ENCODE assay signal across 8 cellular contexts in genomic region chr15:25670025-25670554, GRCh38.
DNase-seq lines count a peak whose midpoint lies in the region; ATAC-seq and TF ChIP-seq lines count a peak whose summit lies in the region.

No MANE protein-coding gene starts in this region.

- peaks cover 63% of the 10 kb centered on the region for H3K4me1 Mint-ChIP-seq in brain

- H3K23ac ChIP-seq in IMR-90 (ENCODE audit: low read depth, low read length) = no peak overlapping the region

- no peaks in the 10 kb centered on the region for H3K36me3 Mint-ChIP-seq in brain

- no peaks in the 10 kb centered on the region for H3K9me3 Mint-ChIP-seq in brain

- H3K9me3 ChIP-seq in IMR-90 (ENCODE audit: control insufficient read depth, insufficient read depth, low read length) = no peaks in the 10 kb centered on the region
- no peaks in the 10 kb centered on the region for H3K9me3 ChIP-seq in iPS-18a (ENCODE audit: control insufficient read depth, low read depth, low read length)
- H3K9me3 ChIP-seq in smooth muscle cell (replicated peaks; ENCODE audit: low read depth) = no peaks in the 10 kb centered on the region
- H3K9me3 ChIP-seq in Peyer's patch = peaks cover 0 to 4% (median 0%) of the 10 kb centered on the region in 4 donors

- H2BK15ac ChIP-seq in IMR-90 (ENCODE audit: low read depth, low read length) = no peak overlapping the region

- H2BK120ac ChIP-seq in IMR-90 (ENCODE audit: low read depth, low read length) = no peak overlapping the region

- intact Hi-C loops in IMR-90 (cut with micrococcal nuclease) = no loop called here

- no peak overlapping the region for H2AK9ac ChIP-seq in IMR-90 (replicated peaks; ENCODE audit: low read depth, low read length, poor library complexity)

- no peak for TF ChIP-seq RAD21 in IMR-90 (IDR thresholded peaks at IDR 0.05; ENCODE audit: low read length)

- H3K27me3 ChIP-seq in IMR-90 (ENCODE audit: control insufficient read depth, insufficient read depth, low read length) (no peaks in the 10 kb centered on the region; the same call in 1 of the 2 replicates), iPS-18a (ENCODE audit: control insufficient read depth, insufficient read depth, low read length) (no peaks in the 10 kb centered on the region), smooth muscle cell (ENCODE audit: low read depth) (no peaks in the 10 kb centered on the region), Peyer's patch (no peaks in the 10 kb centered on the region)

- H3K27ac Mint-ChIP-seq in brain = peak overlapping the region; percentile 89 to 99 (median 97)

- no peak overlapping the region for H3K18ac ChIP-seq in IMR-90 (ENCODE audit: low read depth, low read length)

- no peaks in the 10 kb centered on the region for H3K79me1 ChIP-seq in IMR-90 (ENCODE audit: low read depth in 1 of 2, low read length in 2 of 2)

- no peak overlapping the region for H3K4ac ChIP-seq in IMR-90 (ENCODE audit: low read depth, low read length)

- H4K5ac ChIP-seq in IMR-90 (ENCODE audit: low read depth, low read length) = no peak overlapping the region

- no peaks in the 10 kb centered on the region for H3K79me2 ChIP-seq in smooth muscle cell (ENCODE audit: low read depth)

- DNase-seq in IMR-90 (peak; percentile 76), smooth muscle cell (lab: John Stamatoyannopoulos, UW; ENCODE audit: unreplicated experiment) (peak; percentile 45), NK-92 (lab: John Stamatoyannopoulos, UW; ENCODE audit: unreplicated experiment) (no peak), Peyer's patch (no peak)

- H3K9ac ChIP-seq in IMR-90 (ENCODE audit: low read depth, low read length) (no peak overlapping the region), iPS-18a (ENCODE audit: low read length) (peak overlapping the region; percentile 54), smooth muscle cell (ENCODE audit: low read depth) (peak overlapping the region; percentile 7)

- POLR2A ChIA-PET in IMR-90 (lab: Charles Lee; ENCODE audit: unreplicated experiment) = no interaction called here

- in situ Hi-C loops in IMR-90 (cut with MboI; ENCODE audit: low sequenced_read_pairs) = no loop called here

- dilution Hi-C loops in IMR-90 (cut with HindIII; ENCODE audit: low sequenced_read_pairs, unreplicated experiment) = no loop called here

- peak; percentile 90 for ATAC-seq in IMR-90 (ENCODE audit: low read depth)
- ATAC-seq in GM18505 (IDR thresholded peaks at IDR 0.05; ENCODE audit: unreplicated experiment) = no peak
- no peak for ATAC-seq in HG03342 (IDR thresholded peaks at IDR 0.05; ENCODE audit: unreplicated experiment)

- peaks cover 2% of the 10 kb centered on the region; the same call in 1 of the 2 replicates for H3K9me1 ChIP-seq in IMR-90 (ENCODE audit: insufficient read depth, low read length)

- no peak overlapping the region for H4K91ac ChIP-seq in IMR-90 (ENCODE audit: insufficient read depth, low read depth, low read length)

- CTCF ChIA-PET in IMR-90 (lab: Yijun Ruan, JAX) = interaction anchor here (0.6 kb wide), 1 partner anchor 40 kb away, joined by 3 read pairs; no protein-coding TSS in a partner anchor

- TF ChIP-seq CTCF in IMR-90 (conservative IDR thresholded peaks at IDR 0.05; ENCODE audit: low read depth, low read length) (no peak), brain (conservative IDR thresholded peaks at IDR 0.05) (no peak), smooth muscle cell (IDR thresholded peaks at IDR 0.05; ENCODE audit: borderline replicate concordance, insufficient read depth, poor library complexity, severe bottlenecking) (no peak), Peyer's patch (IDR thresholded peaks at IDR 0.05) (no peak)

- H3K27me3 Mint-ChIP-seq in brain = no peaks in the 10 kb centered on the region

- H4K20me1 ChIP-seq in IMR-90 (ENCODE audit: insufficient read depth, low read length) (no peaks in the 10 kb centered on the region), smooth muscle cell (ENCODE audit: low read depth) (no peaks in the 10 kb centered on the region)

- H3K4me1 ChIP-seq in IMR-90 (ENCODE audit: control insufficient read depth, insufficient read depth, low read length) = peaks cover 2% of the 10 kb centered on the region; the same call in 1 of the 2 replicates
- H3K4me1 ChIP-seq in iPS-18a (ENCODE audit: control insufficient read depth, low read depth, low read length) = peaks cover 25% of the 10 kb centered on the region
- H3K4me1 ChIP-seq in smooth muscle cell (ENCODE audit: low read depth) = peaks cover 28% of the 10 kb centered on the region
- peaks cover 0 to 12% (median 0%) of the 10 kb centered on the region in 4 donors for H3K4me1 ChIP-seq in Peyer's patch

- TF ChIP-seq POLR2A in IMR-90 (IDR thresholded peaks at IDR 0.05; ENCODE audit: low read depth, low read length) (0 out of 2 replicates have a peak, but pooled peaks have one; percentile 4), GM18505 (IDR thresholded peaks at IDR 0.05; ENCODE audit: borderline replicate concordance, extremely low read depth, insufficient read depth, insufficient read length) (no peak), Peyer's patch (IDR thresholded peaks at IDR 0.05) (no peak)

- H3K4me2 ChIP-seq in IMR-90 (ENCODE audit: low read depth, low read length) = peak overlapping the region; percentile 63
- peak overlapping the region; percentile 85 for H3K4me2 ChIP-seq in smooth muscle cell

- no peak overlapping the region for H4K8ac ChIP-seq in IMR-90 (ENCODE audit: low read depth in 2 of 2, low read length in 2 of 2)

- WGBS in IMR-90 (ENCODE audit: extremely low coverage in 2 of 2, insufficient read length in 1 of 2), 2 experiments = no CpG with 5 or more reads among the region's 15 CpGs
- 2% methylated on average over 15 of the region's 15 CpGs for WGBS in smooth muscle cell (ENCODE audit: low lambda C conversion rate)

- H3K27ac ChIP-seq in IMR-90 (ENCODE audit: insufficient read depth, low read length) = no peak overlapping the region
- peak overlapping the region; percentile 40 for H3K27ac ChIP-seq in iPS-18a (ENCODE audit: low read length)
- H3K27ac ChIP-seq in smooth muscle cell (ENCODE audit: low read depth) = peak overlapping the region; percentile 72
- peak overlapping the region in 1 of 4 donors; percentile 45 for H3K27ac ChIP-seq in Peyer's patch

- H3K36me3 ChIP-seq in IMR-90 (ENCODE audit: control insufficient read depth, insufficient read depth, low read length) (no peaks in the 10 kb centered on the region), iPS-18a (ENCODE audit: control insufficient read depth, low read depth, low read length) (no peaks in the 10 kb centered on the region), smooth muscle cell (ENCODE audit: low read depth) (no peaks in the 10 kb centered on the region), Peyer's patch (no peaks in the 10 kb centered on the region)

- peaks cover 23% of the 10 kb centered on the region for H3F3A ChIP-seq in smooth muscle cell (ENCODE audit: low read depth)

- peak overlapping the region; percentile 74 for H2AFZ ChIP-seq in IMR-90 (replicated peaks; ENCODE audit: low read length, poor library complexity)
- H2AFZ ChIP-seq in smooth muscle cell (ENCODE audit: low read depth) = no peak overlapping the region

- H3K56ac ChIP-seq in IMR-90 (ENCODE audit: extremely low read depth, insufficient read depth, low read length) = no peak overlapping the region

- no peak overlapping the region for H3K14ac ChIP-seq in IMR-90 (replicated peaks; ENCODE audit: low read depth, low read length)

- no peak overlapping the region for H2AK5ac ChIP-seq in IMR-90 (ENCODE audit: low read depth, low read length)

- BruUV-seq in IMR-90 (replicated peaks; lab: Mats Ljungman, UMichigan) = no TSS peak

- H3K4me3 ChIP-seq in IMR-90 (ENCODE audit: insufficient read depth, low read depth, low read length) = peak overlapping the region; percentile 19
- H3K4me3 ChIP-seq in iPS-18a (ENCODE audit: low read length) = peak overlapping the region; percentile 51
- H3K4me3 ChIP-seq in smooth muscle cell = peak overlapping the region; percentile 35
- H3K4me3 ChIP-seq in Peyer's patch = no peak overlapping the region

- H2BK5ac ChIP-seq in IMR-90 (ENCODE audit: low read depth, low read length, poor library complexity, severe bottlenecking) = no peak overlapping the region

- H2BK20ac ChIP-seq in IMR-90 (ENCODE audit: low read depth, low read length) = no peak overlapping the region

- H3K4me3 Mint-ChIP-seq in brain = peak overlapping the region; percentile 74 to 81 (median 78)

TF ChIP-seq in IMR-90, 13 proteins besides CTCF, POLR2A, EP300 and RAD21 (continues in another document):
- no peak for TF ChIP-seq CHD1 (IDR thresholded peaks at IDR 0.05; ENCODE audit: low read depth, low read length)
- peak; percentile 82 for TF ChIP-seq MXI1 (IDR thresholded peaks at IDR 0.05; ENCODE audit: borderline replicate concordance, low read depth, low read length)
- no peak for TF ChIP-seq RFX5 (IDR thresholded peaks at IDR 0.05; ENCODE audit: low read depth, low read length)
- no peak for TF ChIP-seq ELK1 (IDR thresholded peaks at IDR 0.05; ENCODE audit: borderline replicate concordance, low read depth, low read length)
- TF ChIP-seq NFE2L2 (IDR thresholded peaks at IDR 0.05; ENCODE audit: low read depth, low read length) = no peak
- no peak for TF ChIP-seq MAZ (IDR thresholded peaks at IDR 0.05; ENCODE audit: borderline replicate concordance, low read depth, low read length)
- no peak for TF ChIP-seq MAFK (IDR thresholded peaks at IDR 0.05; ENCODE audit: low read depth, low read length)
- no peak for TF ChIP-seq RCOR1 (IDR thresholded peaks at IDR 0.05; ENCODE audit: insufficient replicate concordance, low read length)
- peak; percentile 91 for TF ChIP-seq USF2 (IDR thresholded peaks at IDR 0.05; ENCODE audit: low read depth, low read length)
- TF ChIP-seq BHLHE40 (IDR thresholded peaks at IDR 0.05; ENCODE audit: low read depth, low read length) = 0 out of 2 replicates have a peak, but pooled peaks have one; percentile 14
- no peak for TF ChIP-seq FOS (IDR thresholded peaks at IDR 0.05; ENCODE audit: low read depth, low read length)
- TF ChIP-seq CEBPB (IDR thresholded peaks at IDR 0.05; ENCODE audit: low read depth, low read length) = peak; percentile 46

Comparison
In these comparisons a context has a peak if more than half of its experiments do, and no peak if none do; other contexts are left out.
1. DNase-seq: peak in IMR-90 (single experiment) and smooth muscle cell (single experiment); none in NK-92 (single experiment) and Peyer's patch (0 of 3).
2. H3K4me3 ChIP-seq: peak in IMR-90 (single experiment), iPS-18a (single experiment) and smooth muscle cell (single experiment); none in Peyer's patch (0 of 4).